In genomic region chr9:33114746-33115145, GRCh38 we compare ENCODE assay signal across 15 cellular contexts.
"Had no signal": no experiment of that assay in that cellular context is flagged by ENCODE, and none has a peak within 500 bp of the region (broad histone marks: within the 10 kb centered on the region; RNA-seq: fewer than 3 reads in every experiment).

No MANE protein-coding gene starts in this region.

- H3K9me3 Mint-ChIP-seq: T-cell had no signal

- H3K27ac ChIP-seq: hepatocyte, thyroid gland had no signal

- H3K4me3 Mint-ChIP-seq: T-cell had no signal

- ATAC-seq: esophagus mucosa, sciatic nerve, T-cell had no signal

- FAIRE-seq: astrocyte, bronchial epithelial cell, kidney had no signal

- H3K27me3 Mint-ChIP-seq: T-cell had no signal

- DNase-seq: activated CD4-positive, alpha-beta T cell treated with anti-CD3 and anti-CD28 coated beads for 1 hour; activated CD4-positive, alpha-beta T cell treated with anti-CD3 and anti-CD28 coated beads, Interleukin-2, amount 50 U/mL, for 4 hours; activated naive CD4-positive, alpha-beta T cell; activated T-cell treated with anti-CD3 and anti-CD28 coated beads, Interleukin-2, amount 50 U/mL, for 48 hours; kidney; SK-N-SH; stimulated activated CD4-positive, alpha-beta T cell treated with anti-CD3 and anti-CD28 coated beads, Interleukin-1b, Interleukin-23, amount 100 ng/mL, for 48 hours; T-cell; T1000; thyroid gland had no signal
